Comparison of ENCODE assay signal across 10 cellular contexts in genomic region chr6:36308514-36308913, GRCh38. TPM values are rescaled to one million over a fixed set of nuclear protein-coding genes. Genes with fewer than 3 reads are reported as not detected.
"Had no signal": no experiment of that assay in that cellular context is flagged by ENCODE, and none has a peak within 500 bp of the region (broad histone marks: within the 10 kb centered on the region; RNA-seq: fewer than 3 reads in every experiment).

No MANE protein-coding gene starts in this region.

- DNase-seq: GM23248, GOT3, H9, HCEC 1CT, Kasumi-1, KG1 had no signal

- H3K4me3 ChIP-seq: GM23248 had no signal

- H3K27ac ChIP-seq: GM23248, HL-60 had no signal

- H3K9ac ChIP-seq: GM23248 had no signal

- H2AFZ ChIP-seq: GM23248 had no signal

- FAIRE-seq: H54 had no signal

RNA-seq across cellular contexts. Expression of gene BNIP5, which starts 28.2 kb away (rescaled TPM):
- total RNA-seq: GM23248, H9, HT1080 had no signal
- polyA plus RNA-seq: GM23248, IgD-negative memory B cell had no signal

RNA-seq across cellular contexts. Expression of gene PNPLA1, which starts 38.7 kb away (rescaled TPM):
- total RNA-seq: GM23248 had no signal
- polyA plus RNA-seq: GM23248 had no signal
